29 cellular contexts compared by ENCODE assay signal in genomic region chr6:25439368-25439767, GRCh38.
"Had no signal": no experiment of that assay in that cellular context is flagged by ENCODE, and none has a peak within 500 bp of the region (broad histone marks: within the 10 kb centered on the region; RNA-seq: fewer than 3 reads in every experiment).

No MANE protein-coding gene starts in this region.

- FAIRE-seq: colon had no signal

- ATAC-seq: activated naive CD4-positive, alpha-beta T cell treated with anti-CD3 and anti-CD28 coated beads, Interleukin-2, amount 50 U/mL, for 72 hours; activated T-cell treated with anti-CD3 and anti-CD28 coated beads, Interleukin-2, amount 50 U/mL, for 72 hours; effector memory CD8-positive, alpha-beta T cell; foreskin keratinocyte; gastrocnemius medialis; heart left ventricle; WTC11 had no signal

- H3K27me3 ChIP-seq: ascending aorta, esophagus muscularis mucosa, foreskin keratinocyte, gastrocnemius medialis, heart left ventricle had no signal

- H3K4me1 ChIP-seq: esophagus muscularis mucosa, foreskin keratinocyte, gastrocnemius medialis had no signal

- H3K27ac ChIP-seq: ascending aorta, esophagus muscularis mucosa, foreskin keratinocyte, gastrocnemius medialis, heart left ventricle had no signal

- DNase-seq: activated CD4-positive, alpha-beta memory T cell treated with anti-CD3 and anti-CD28 coated beads, Interleukin-2, amount 10 ng/mL, durations not matched to agents 7 days and 5 days; activated CD4-positive, alpha-beta T cell treated with anti-CD3 and anti-CD28 coated beads for 1 hour; activated CD4-positive, alpha-beta T cell treated with anti-CD3 and anti-CD28 coated beads for 4 hours; activated CD4-positive, alpha-beta T cell treated with anti-CD3 and anti-CD28 coated beads, Interleukin-2, amount 10 ng/mL, durations not matched to agents 7 days and 5 days; activated CD4-positive, alpha-beta T cell treated with anti-CD3 and anti-CD28 coated beads, Interleukin-2, amount 50 U/mL, for 4 hours; activated CD8-positive, alpha-beta memory T cell treated with anti-CD3 and anti-CD28 coated beads, Interleukin-2, amount 50 U/mL, for 48 hours; activated gamma-delta T cell; activated naive CD4-positive, alpha-beta T cell; activated naive CD4-positive, alpha-beta T cell treated with anti-CD3 and anti-CD28 coated beads, Interleukin-2, amount 10 ng/mL, durations not matched to agents 7 days and 5 days; activated naive CD8-positive, alpha-beta T cell treated with anti-CD3 and anti-CD28 coated beads, Interleukin-2, amount 10 ng/mL, durations not matched to agents 7 days and 5 days; activated T-cell treated with anti-CD3 and anti-CD28 coated beads for 4 hours; activated T-cell treated with anti-CD3 and anti-CD28 coated beads, Interleukin-2, amount 50 U/mL, for 24 hours; activated T-cell treated with anti-CD3 and anti-CD28 coated beads, Interleukin-2, amount 50 U/mL, for 72 hours; caudate nucleus; cortex of kidney; dermis blood vessel endothelial cell; effector CD4-positive, alpha-beta T cell; effector memory CD8-positive, alpha-beta T cell; erythroblast; foreskin keratinocyte; gastrocnemius medialis; glutamatergic neuron; heart left ventricle; T-helper 2 cell had no signal

- H3K36me3 ChIP-seq: esophagus muscularis mucosa, gastrocnemius medialis, heart left ventricle had no signal

- H3K9me3 ChIP-seq: ascending aorta, esophagus muscularis mucosa, gastrocnemius medialis had no signal

- H3K4me3 ChIP-seq: ascending aorta, esophagus muscularis mucosa, gastrocnemius medialis, heart left ventricle had no signal
